In genomic region chr17:44775838-44776621, GRCh38 we compare ENCODE assay signal across 8 cellular contexts. TPM values are rescaled to one million over a fixed set of nuclear protein-coding genes. Genes with fewer than 3 reads are reported as not detected.
DNase-seq lines count a peak whose midpoint lies in the region; ATAC-seq and TF ChIP-seq lines count a peak whose summit lies in the region.

No MANE protein-coding gene starts in this region.

- H3K9me3 ChIP-seq in HCT116 (ENCODE audit: control insufficient read depth in 1 of 2, insufficient read depth in 1 of 2, low read depth in 1 of 2, low read length in 2 of 2), result no peaks in the 10 kb centered on the region
- no peaks in the 10 kb centered on the region for H3K9me3 ChIP-seq in RWPE2 (ENCODE audit: severe bottlenecking)
- no peaks in the 10 kb centered on the region for H3K9me3 ChIP-seq in esophagus (ENCODE audit: control insufficient read depth in 2 of 2, insufficient read depth in 1 of 2, low read depth in 1 of 2, low read length in 1 of 2)
- no peaks in the 10 kb centered on the region for H3K9me3 ChIP-seq in neural cell (ENCODE audit: low read length)

- BruUV-seq in Calu3 (replicated peaks; lab: Mats Ljungman, UMichigan) (no TSS peak), HCT116 (replicated peaks; lab: Mats Ljungman, UMichigan) (no TSS peak)

- CTCF ChIA-PET in Calu3 (lab: Charles Lee) (interaction anchor here (0.6 to 1.9 kb wide), 20 partner anchors 16 to 1326 kb away, joined by 3 to 18 read pairs (median 5); partner anchors contain the start of genes ATXN7L3 and EFTUD2), HCT116 (lab: Charles Lee) (interaction anchor here (0.8 to 5.3 kb wide), 21 partner anchors 8 to 359 kb away, joined by 3 to 52 read pairs (median 5); partner anchors contain the start of gene ACBD4)

- no peaks in the 10 kb centered on the region for H3K9me2 ChIP-seq in HCT116 (ENCODE audit: insufficient read depth)
- no peaks in the 10 kb centered on the region for H3K9me2 ChIP-seq in neural cell (ENCODE audit: insufficient read depth, low read length)

- no peaks in the 10 kb centered on the region for H3K9me3 Mint-ChIP-seq in Calu3 (ENCODE audit: low read depth, unreplicated experiment)

- no peaks in the 10 kb centered on the region for H3K79me2 ChIP-seq in HCT116 (ENCODE audit: insufficient read depth, low read length)
- H3K79me2 ChIP-seq in neural cell (replicated peaks; ENCODE audit: insufficient read depth, low read length), result no peaks in the 10 kb centered on the region

- H4K20me1 ChIP-seq in HCT116 (ENCODE audit: insufficient read depth), result no peaks in the 10 kb centered on the region
- no peaks in the 10 kb centered on the region for H4K20me1 ChIP-seq in neural cell (ENCODE audit: insufficient read depth)

- peak; percentile 100 for DNase-seq in Calu3
- DNase-seq in HCT116 (ENCODE audit: low read depth, low spot score), result no peak
- no peak for DNase-seq in RWPE2 (ENCODE audit: low spot score)
- no peak for DNase-seq in COLO829 (ENCODE audit: low spot score)
- DNase-seq in NCI-H2081 treated with DMSO at 0.1 percent for 48 hours (lab: John Stamatoyannopoulos, UW), result no peak

- ATAC-seq in HCT116 (peak; percentile 29), RWPE2 (ENCODE audit: low read depth) (peak; percentile 5), GM19397 (IDR thresholded peaks at IDR 0.05; ENCODE audit: unreplicated experiment) (no peak)

- POLR2A ChIA-PET in HCT116 (lab: Charles Lee), result interaction anchor here (0.6 to 1.0 kb wide), 3 partner anchors 87 to 285 kb away, joined by 3 to 5 read pairs (median 4); partner anchors contain the start of gene NMT1

- TF ChIP-seq CTCF in Calu3 (IDR thresholded peaks at IDR 0.05; ENCODE audit: unreplicated experiment) (no peak), HCT116 (IDR thresholded peaks at IDR 0.05 in 2 of 3, conservative IDR thresholded peaks at IDR 0.05 in 1 of 3; ENCODE audit: borderline replicate concordance in 1 of 3, insufficient read depth in 1 of 3, low read depth in 2 of 3, low read length in 2 of 3) (no peak), RWPE2 (IDR thresholded peaks at IDR 0.05; ENCODE audit: poor library complexity, severe bottlenecking) (no peak), neural cell (IDR thresholded peaks at IDR 0.05; ENCODE audit: poor library complexity, severe bottlenecking) (no peak)

- H3K4me2 ChIP-seq in HCT116 (ENCODE audit: low read length) (peak overlapping the region; percentile 96), neural cell (ENCODE audit: low read length) (peak overlapping the region; percentile 64)

- H3K27ac Mint-ChIP-seq in Calu3 (ENCODE audit: unreplicated experiment), result peak overlapping the region; percentile 36

- H3K36me3 ChIP-seq in HCT116 (ENCODE audit: control insufficient read depth in 1 of 2, insufficient read depth in 2 of 2, low read length in 2 of 2), result no peaks in the 10 kb centered on the region
- H3K36me3 ChIP-seq in RWPE2 (ENCODE audit: low read depth), result no peaks in the 10 kb centered on the region
- no peaks in the 10 kb centered on the region for H3K36me3 ChIP-seq in esophagus (ENCODE audit: control insufficient read depth in 2 of 2, insufficient read depth in 2 of 2, low read length in 1 of 2)
- no peaks in the 10 kb centered on the region for H3K36me3 ChIP-seq in neural cell (ENCODE audit: insufficient read depth, low read length)

- peak overlapping the region; percentile 86 for H3K4me3 Mint-ChIP-seq in Calu3 (ENCODE audit: low read depth, unreplicated experiment)

- H3K27me3 Mint-ChIP-seq in Calu3 (ENCODE audit: unreplicated experiment), result peaks cover 51% of the 10 kb centered on the region

- intact Hi-C loops in Calu3 (cut with micrococcal nuclease; ENCODE audit: unreplicated experiment), result loop anchor here (1.0 to 10.0 kb wide), 3 partner anchors 61 to 359 kb away; partner anchors contain the start of genes ACBD4 and PLCD3
- intact Hi-C loops in HCT116 (cut with micrococcal nuclease), result loop anchor here (1.0 to 10.0 kb wide), 5 partner anchors 57 to 359 kb away; partner anchors contain the start of genes ACBD4 and PLCD3

- RAD21 ChIA-PET in HCT116 (lab: Charles Lee; ENCODE audit: low non-redundant PET in 1 of 2, low total read pairs in 2 of 2, uncharacterized antibody in 2 of 2, unreplicated experiment in 2 of 2), result interaction anchor here (0.6 to 1.4 kb wide), 4 partner anchors 8 to 135 kb away, joined by 3 to 6 read pairs (median 4); no protein-coding TSS in a partner anchor

- H3K4me1 Mint-ChIP-seq in Calu3 (ENCODE audit: low read depth, unreplicated experiment), result peaks cover 7% of the 10 kb centered on the region

- H3K27ac ChIP-seq in HCT116 (ENCODE audit: low read depth, low read length) (peak overlapping the region; percentile 30; the same call in 1 of the 2 replicates), RWPE2 (ENCODE audit: poor library complexity, severe bottlenecking) (no peak overlapping the region), esophagus (ENCODE audit: low read depth in 2 of 2, low read length in 1 of 2) (peak overlapping the region in 1 of 2 donors; percentile 27), neural cell (ENCODE audit: low read length) (peak overlapping the region; percentile 18)

- H3K4me1 ChIP-seq in HCT116 (ENCODE audit: control insufficient read depth in 1 of 2, insufficient read depth in 2 of 2, low read length in 2 of 2), result peaks cover 3 to 34% of the 10 kb centered on the region in 2 experiments; a peak in 3 of 4 replicates
- no peaks in the 10 kb centered on the region for H3K4me1 ChIP-seq in RWPE2 (ENCODE audit: insufficient read depth, poor library complexity, severe bottlenecking)
- peaks cover 0 to 5% of the 10 kb centered on the region in 2 donors for H3K4me1 ChIP-seq in esophagus (ENCODE audit: control insufficient read depth in 2 of 2, insufficient read depth in 2 of 2, low read length in 1 of 2)

- H2AFZ ChIP-seq in HCT116 (ENCODE audit: low read depth, low read length, poor library complexity, severe bottlenecking) (no peak overlapping the region), neural cell (ENCODE audit: low read depth, low read length) (peak overlapping the region; percentile 67)

- no peak for TF ChIP-seq POLR2A in HCT116 (IDR thresholded peaks at IDR 0.05; ENCODE audit: borderline replicate concordance, extremely low read depth, insufficient read depth, insufficient read length)

- peaks cover 44% of the 10 kb centered on the region for H3K36me3 Mint-ChIP-seq in Calu3 (ENCODE audit: insufficient read depth, unreplicated experiment)

- WGBS in esophagus, 2 donors, result 8 to 10% methylated on average over 39 to 43 of the region's 43 CpGs

- no peak for TF ChIP-seq EP300 in neural cell (conservative IDR thresholded peaks at IDR 0.05; ENCODE audit: poor library complexity, severe bottlenecking)

- H3K27me3 ChIP-seq in HCT116 (ENCODE audit: insufficient read depth, low read length) (no peaks in the 10 kb centered on the region), RWPE2 (ENCODE audit: insufficient read depth, poor library complexity, severe bottlenecking) (no peaks in the 10 kb centered on the region), esophagus (ENCODE audit: control insufficient read depth in 1 of 2, insufficient read depth in 2 of 2, low read length in 2 of 2) (no peaks in the 10 kb centered on the region), neural cell (ENCODE audit: insufficient read depth, low read depth, low read length) (peaks cover 6% of the 10 kb centered on the region)

- H3K4me3 ChIP-seq in HCT116 (replicated peaks in 1 of 2; ENCODE audit: low read depth in 1 of 2, low read length in 2 of 2) (peak overlapping the region; percentile 62 to 67), RWPE2 (ENCODE audit: severe bottlenecking) (peak overlapping the region; percentile 43), esophagus (ENCODE audit: low read depth in 1 of 2, low read length in 2 of 2) (peak overlapping the region; percentile 39 to 41), neural cell (ENCODE audit: low read length) (peak overlapping the region; percentile 92)

- no peaks in the 10 kb centered on the region for H3F3A ChIP-seq in neural cell (ENCODE audit: insufficient read depth, low read length, poor library complexity, severe bottlenecking)

- TF ChIP-seq RAD21 in HCT116 (IDR thresholded peaks at IDR 0.05; ENCODE audit: low read depth) (no peak), neural cell (conservative IDR thresholded peaks at IDR 0.05) (no peak)

- H3K9ac ChIP-seq in HCT116 (ENCODE audit: low read length), result peak overlapping the region; percentile 59
- peak overlapping the region; percentile 60 for H3K9ac ChIP-seq in neural cell (ENCODE audit: low read length)

TF ChIP-seq in HCT116, 20 proteins besides CTCF, POLR2A, EP300 and RAD21 (continues in another document):
- TF ChIP-seq ZFX (IDR thresholded peaks at IDR 0.05) (0 out of 2 replicates have a peak, but pooled peaks have one; percentile 20), SRF (IDR thresholded peaks at IDR 0.05; ENCODE audit: low read depth) (no peak), POLR2AphosphoS5 (IDR thresholded peaks at IDR 0.05; ENCODE audit: low read depth, low read length) (0 out of 2 replicates have a peak, but pooled peaks have one; percentile 27)

TF ChIP-seq in neural cell, 6 proteins besides CTCF, POLR2A, EP300 and RAD21 (continues in another document):
- TF ChIP-seq MXI1 (conservative IDR thresholded peaks at IDR 0.05; ENCODE audit: poor library complexity, severe bottlenecking) (no peak), SMC3 (conservative IDR thresholded peaks at IDR 0.05; ENCODE audit: poor library complexity) (no peak)

RNA-seq across cellular contexts. Expression of gene ADAM11, which starts 17.2 kb away (rescaled TPM):
- total RNA-seq in Calu3 (2022), result 0.57 and 1.2 TPM in 2 replicates
- total RNA-seq in HCT116 (2021; ENCODE audit: unreplicated experiment), result 7.7 TPM
- 3.5 and 4.0 TPM in 2 replicates for polyA plus RNA-seq in HCT116 (2012)
- polyA plus RNA-seq in esophagus, result under 1 TPM; 0.55 to 0.59 TPM
- polyA plus RNA-seq in neural cell, result 19.3 and 25.8 TPM in 2 replicates
- 6.1 and 7.6 TPM in 2 replicates for polyA minus RNA-seq in neural cell

RNA-seq across cellular contexts. Expression of gene GJC1, which starts 54.1 kb away (rescaled TPM):
- total RNA-seq in Calu3 (2022) (75.9 and 114 TPM in 2 replicates), HCT116 (2021; ENCODE audit: unreplicated experiment) (62.4 TPM)
- polyA plus RNA-seq in HCT116 (2012), result 22.6 and 27.0 TPM in 2 replicates
- polyA plus RNA-seq in esophagus (1 to 10 TPM in 1 of 2 donors, under 1 TPM in 1; 0.83 to 1.2 TPM), neural cell (8.0 and 9.0 TPM in 2 replicates)
- 26.1 and 33.2 TPM in 2 replicates for polyA minus RNA-seq in neural cell

Comparison
In these comparisons a context has a peak if more than half of its experiments do, and no peak if none do; other contexts are left out.
1. H3K4me3 ChIP-seq: peak in every context shown above with its lines; median percentile 92 in neural cell; 64 in HCT116; 43 in RWPE2; 40 in esophagus.